ENCODE assay signal across 14 cellular contexts in the genomic region with DNA sequence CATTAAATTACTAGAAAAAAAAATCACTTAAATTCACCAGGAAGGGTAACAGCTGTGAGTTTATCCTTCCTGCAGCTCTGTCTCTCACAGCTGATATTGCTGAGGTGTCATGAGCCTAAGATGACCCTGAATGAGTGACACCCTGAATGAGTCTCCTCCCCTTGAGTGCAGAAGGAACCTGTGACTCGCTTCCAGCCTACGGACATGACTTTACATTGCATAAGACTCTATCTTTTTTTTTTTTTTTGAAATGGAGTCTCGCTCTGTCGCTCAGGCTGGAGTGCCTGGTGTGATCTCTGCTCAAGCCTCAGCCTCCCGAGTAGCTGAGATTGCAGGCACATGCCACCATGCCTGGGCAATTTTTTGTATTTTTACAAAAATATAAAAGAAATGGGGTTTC. TPM values are rescaled to one million over a fixed set of nuclear protein-coding genes. Genes with fewer than 3 reads are reported as not detected.
DNase-seq lines count a peak whose midpoint lies in the region; ATAC-seq and TF ChIP-seq lines count a peak whose summit lies in the region.
"Had no signal": no experiment of that assay in that cellular context is flagged by ENCODE, and none has a peak within 500 bp of the region (broad histone marks: within the 10 kb centered on the region; RNA-seq: fewer than 3 reads in every experiment).

No MANE protein-coding gene starts in this region.

- no peak overlapping the region for H3K4me3 Mint-ChIP-seq in HFFc6
- H3K4me3 Mint-ChIP-seq: endodermal cell had no signal

- no peaks in the 10 kb centered on the region for H3K9me3 ChIP-seq in BLaER1 treated with 17β-estradiol and CSF1 and Interleukin-3, amounts not matched to agents 10 nM and 100 nM (replicated peaks in 1 of 11)
- H3K9me3 ChIP-seq in body of pancreas, result no peaks in the 10 kb centered on the region

- H3K27me3 Mint-ChIP-seq in HFFc6 (ENCODE audit: insufficient read depth), result peaks cover 25% of the 10 kb centered on the region

- DNase-seq in body of pancreas, result no peak
- DNase-seq in mesendoderm, result peak; percentile 27
- DNase-seq in HFFc6, result no peak
- DNase-seq: brain microvascular endothelial cell, NCI-H1417, PC-9 had no signal

- H2BK15ac ChIP-seq in mesendoderm (replicated peaks; ENCODE audit: low read depth), result no peak overlapping the region

- H3K4me3 ChIP-seq in BLaER1 treated with 17β-estradiol and CSF1 and Interleukin-3, amounts not matched to agents 10 nM and 100 nM, result no peak overlapping the region
- H3K4me3 ChIP-seq in body of pancreas (no peak overlapping the region), mesendoderm (ENCODE audit: low read length) (no peak overlapping the region)
- H3K4me3 ChIP-seq: PC-9 had no signal

- no peaks in the 10 kb centered on the region for H3K79me1 ChIP-seq in mesendoderm (ENCODE audit: low read length)

- 72 to 85% methylated on average over 5 of the region's 5 CpGs for WGBS in body of pancreas, 2 donors
- no CpG with 5 or more reads among the region's 5 CpGs for WGBS in mesendoderm (ENCODE audit: extremely low coverage, insufficient coverage, low lambda C conversion rate)

- no peak overlapping the region for H2AK5ac ChIP-seq in mesendoderm (ENCODE audit: low read length)

- H2BK120ac ChIP-seq in mesendoderm (ENCODE audit: low read depth, low read length), result no peak overlapping the region

- H4K8ac ChIP-seq in mesendoderm (ENCODE audit: low read depth, low read length), result no peak overlapping the region

- no peak overlapping the region for H3K23ac ChIP-seq in mesendoderm (ENCODE audit: low read length)

- H3K4me1 Mint-ChIP-seq in HFFc6 (ENCODE audit: low read depth), result no peaks in the 10 kb centered on the region

- no peak overlapping the region for H3K27ac Mint-ChIP-seq in HFFc6
- H3K27ac Mint-ChIP-seq: endodermal cell, progenitor cell of endocrine pancreas had no signal

- H3K56ac ChIP-seq in mesendoderm (ENCODE audit: low read length), result no peak overlapping the region

- peak overlapping the region in 9 of 11 experiments; percentile 21 to 58 (median 41); a peak in 11 of 22 replicates for H3K27ac ChIP-seq in BLaER1 treated with 17β-estradiol and CSF1 and Interleukin-3, amounts not matched to agents 10 nM and 100 nM
- peak overlapping the region in 3 of 4 donors; percentile 64 to 84 (median 66) for H3K27ac ChIP-seq in body of pancreas
- no peak overlapping the region for H3K27ac ChIP-seq in mesendoderm (ENCODE audit: low read depth, low read length)
- H3K27ac ChIP-seq: brain microvascular endothelial cell, C4-2B, PC-9 had no signal

- peaks cover 46 to 54% (median 52%) of the 10 kb centered on the region in 10 experiments for H3K4me1 ChIP-seq in BLaER1 treated with 17β-estradiol and CSF1 and Interleukin-3, amounts not matched to agents 10 nM and 100 nM
- H3K4me1 ChIP-seq in body of pancreas, result peaks cover 50% of the 10 kb centered on the region
- H3K4me1 ChIP-seq in mesendoderm (ENCODE audit: control insufficient read depth, low read depth, low read length), result peaks cover 6% of the 10 kb centered on the region

- no peak overlapping the region for H3K18ac ChIP-seq in mesendoderm (ENCODE audit: low read length)

- intact Hi-C loops in body of pancreas (cut with DNase I), result no loop called here

- H3K9me3 Mint-ChIP-seq in HFFc6, result no peaks in the 10 kb centered on the region
- H3K9me3 Mint-ChIP-seq: endodermal cell had no signal

- no peaks in the 10 kb centered on the region for H4K20me1 ChIP-seq in BLaER1 treated with 17β-estradiol and CSF1 and Interleukin-3, amounts not matched to agents 10 nM and 100 nM

- peak overlapping the region; percentile 47 to 87 (median 75) for H3K4me2 ChIP-seq in BLaER1 treated with 17β-estradiol and CSF1 and Interleukin-3, amounts not matched to agents 10 nM and 100 nM
- no peak overlapping the region for H3K4me2 ChIP-seq in mesendoderm (ENCODE audit: low read length)
- H3K4me2 ChIP-seq: PC-9 had no signal

- H3K79me2 ChIP-seq in mesendoderm (ENCODE audit: control insufficient read depth, insufficient read depth, low read length), result no peaks in the 10 kb centered on the region

- no peak overlapping the region for H2BK5ac ChIP-seq in mesendoderm (ENCODE audit: low read length)

- H3K27me3 ChIP-seq in BLaER1 treated with 17β-estradiol and CSF1 and Interleukin-3, amounts not matched to agents 10 nM and 100 nM, result no peaks in the 10 kb centered on the region
- no peaks in the 10 kb centered on the region for H3K27me3 ChIP-seq in body of pancreas
- H3K27me3 ChIP-seq in mesendoderm (ENCODE audit: insufficient read depth, low read length, poor library complexity), result no peaks in the 10 kb centered on the region
- H3K27me3 ChIP-seq: brain microvascular endothelial cell had no signal

- no peak for TF ChIP-seq POLR2A in body of pancreas (IDR thresholded peaks at IDR 0.05)

- no peak overlapping the region for H3K9ac ChIP-seq in BLaER1 treated with 17β-estradiol and CSF1 and Interleukin-3, amounts not matched to agents 10 nM and 100 nM
- no peak overlapping the region for H3K9ac ChIP-seq in mesendoderm (ENCODE audit: low read length)

- H3K36me3 Mint-ChIP-seq in HFFc6 (ENCODE audit: low read depth), result no peaks in the 10 kb centered on the region

- TF ChIP-seq CTCF in body of pancreas (IDR thresholded peaks at IDR 0.05) (no peak), HFFc6 (IDR thresholded peaks at IDR 0.05) (no peak)

- no peaks in the 10 kb centered on the region for H3K36me3 ChIP-seq in BLaER1 treated with 17β-estradiol and CSF1 and Interleukin-3, amounts not matched to agents 10 nM and 100 nM
- H3K36me3 ChIP-seq in body of pancreas (replicated peaks in 1 of 2; ENCODE audit: insufficient read depth in 1 of 2, low read depth in 2 of 2), result no peaks in the 10 kb centered on the region
- no peaks in the 10 kb centered on the region for H3K36me3 ChIP-seq in mesendoderm (ENCODE audit: control insufficient read depth, insufficient read depth, low read length)
- H3K36me3 ChIP-seq: brain microvascular endothelial cell had no signal

- no peak overlapping the region for H4K5ac ChIP-seq in mesendoderm (ENCODE audit: low read length)

- ATAC-seq in GM21390 (IDR thresholded peaks at IDR 0.05; ENCODE audit: unreplicated experiment) (peak; percentile 9), body of pancreas (no peak), HG03095 (IDR thresholded peaks at IDR 0.05; ENCODE audit: unreplicated experiment) (no peak), GM21786 (IDR thresholded peaks at IDR 0.05; ENCODE audit: unreplicated experiment) (no peak)

- H3K4ac ChIP-seq in mesendoderm (ENCODE audit: low read depth, low read length), result no peak overlapping the region

RNA-seq across cellular contexts. Expression of a gene that starts 14.1 kb away (rescaled TPM):
- under 1 TPM; 0.26 to 0.66 TPM for total RNA-seq in body of pancreas
- polyA plus RNA-seq in mesendoderm (2013, experiment 1 of 2), result 0.25 TPM
- polyA plus RNA-seq in mesendoderm (2013, experiment 2 of 2), result 0.25 TPM
- total RNA-seq in HFFc6 (2021; fragmentation: NEBNext Ultra II Directional; extraction: Animal tissue kit (Norgen Biotek cat#: 25700)), result not detected
- total RNA-seq: glomerular endothelial cell, PC-9, progenitor cell of endocrine pancreas had no signal
